ENCODE assay signal across 1 cellular context in genomic region chr19:3670258-3670795, GRCh38.
TF ChIP-seq lines count a peak whose summit lies in the region.

No MANE protein-coding gene starts in this region.

TF ChIP-seq in K562, 482 proteins besides CTCF, POLR2A, EP300 and RAD21 (continued from another document and continues in another):
- TF ChIP-seq STAT6 (CRISPR knock-in tag; IDR thresholded peaks at IDR 0.05), result no peak
- TF ChIP-seq JUN (IDR thresholded peaks at IDR 0.05; ENCODE audit: borderline replicate concordance, low read depth, low read length), result peak; percentile 98
- TF ChIP-seq JUN (CRISPR knock-in tag; IDR thresholded peaks at IDR 0.05; ENCODE audit: borderline replicate concordance), result no peak; the same call in 1 of the 2 replicates
- no peak for TF ChIP-seq SMAD4 (CRISPR knock-in tag; conservative IDR thresholded peaks at IDR 0.05)
- TF ChIP-seq LCOR (CRISPR knock-in tag; IDR thresholded peaks at IDR 0.05), result no peak
- TF ChIP-seq RERE (CRISPR knock-in tag; IDR thresholded peaks at IDR 0.05; ENCODE audit: borderline replicate concordance), result 0 out of 2 replicates have a peak, but pooled peaks have one; percentile 31
- no peak for TF ChIP-seq MXD1 (CRISPR knock-in tag; IDR thresholded peaks at IDR 0.05; ENCODE audit: borderline replicate concordance, poor library complexity, severe bottlenecking)
- no peak for TF ChIP-seq NR0B1 (IDR thresholded peaks at IDR 0.05; ENCODE audit: partially characterized antibody)
- TF ChIP-seq NR4A1 (CRISPR knock-in tag; IDR thresholded peaks at IDR 0.05), result no peak
- TF ChIP-seq NR4A1 (tag; IDR thresholded peaks at IDR 0.05), result 0 out of 2 replicates have a peak, but pooled peaks have one; percentile 32
- no peak for TF ChIP-seq MITF (IDR thresholded peaks at IDR 0.05)
- no peak for TF ChIP-seq HDAC1 (IDR thresholded peaks at IDR 0.05)
- no peak for TF ChIP-seq TSC22D4 (tag; IDR thresholded peaks at IDR 0.05)
- TF ChIP-seq ZNF449 (CRISPR knock-in tag; IDR thresholded peaks at IDR 0.05), result no peak
- no peak for TF ChIP-seq ELF1 (tag; IDR thresholded peaks at IDR 0.05)
- no peak for TF ChIP-seq ZBTB49 (CRISPR knock-in tag; IDR thresholded peaks at IDR 0.05; ENCODE audit: borderline replicate concordance)
- TF ChIP-seq ZNF77 (CRISPR knock-in tag; IDR thresholded peaks at IDR 0.05), result no peak
- no peak for TF ChIP-seq FUS (optimal IDR thresholded peaks at IDR 0.05; ENCODE audit: low read depth, low read length)
- TF ChIP-seq CHCHD3 (CRISPR knock-in tag; IDR thresholded peaks at IDR 0.05), result no peak
- TF ChIP-seq ZNF507 (tag; conservative IDR thresholded peaks at IDR 0.05), result no peak
- TF ChIP-seq LEF1 (IDR thresholded peaks at IDR 0.05), result no peak
- no peak for TF ChIP-seq NR2F6 (CRISPR knock-in tag; IDR thresholded peaks at IDR 0.05)
- no peak for TF ChIP-seq ZFP1 (CRISPR knock-in tag; IDR thresholded peaks at IDR 0.05)
- no peak for TF ChIP-seq ZNF197 (CRISPR knock-in tag; IDR thresholded peaks at IDR 0.05; ENCODE audit: low read depth)
- no peak for TF ChIP-seq ZNF395 (CRISPR knock-in tag; IDR thresholded peaks at IDR 0.05)
- no peak for TF ChIP-seq FIP1L1 (IDR thresholded peaks at IDR 0.05; ENCODE audit: low read depth, low read length, poor library complexity, severe bottlenecking)
- TF ChIP-seq TSHZ1 (CRISPR knock-in tag; IDR thresholded peaks at IDR 0.05), result no peak
- TF ChIP-seq ZNF551 (CRISPR knock-in tag; IDR thresholded peaks at IDR 0.05), result no peak
- TF ChIP-seq CBX8 (IDR thresholded peaks at IDR 0.05; ENCODE audit: borderline replicate concordance, extremely low read depth, low read depth, low read length, poor library complexity, severe bottlenecking), result no peak
- TF ChIP-seq ZNF121 (CRISPR knock-in tag; conservative IDR thresholded peaks at IDR 0.05), result no peak
- no peak for TF ChIP-seq BCL6 (CRISPR knock-in tag; IDR thresholded peaks at IDR 0.05)
- no peak for TF ChIP-seq ZFP91 (CRISPR knock-in tag; IDR thresholded peaks at IDR 0.05)
- TF ChIP-seq E2F1 (CRISPR knock-in tag; IDR thresholded peaks at IDR 0.05), result no peak
